Comparison of ENCODE assay signal across 8 cellular contexts in genomic region chr2:169109502-169110409, GRCh38. TPM values are rescaled to one million over a fixed set of nuclear protein-coding genes. Genes with fewer than 3 reads are reported as not detected.
DNase-seq lines count a peak whose midpoint lies in the region; ATAC-seq and TF ChIP-seq lines count a peak whose summit lies in the region.

No MANE protein-coding gene starts in this region.

- peak; percentile 67 for TF ChIP-seq CTCF in 22Rv1 (IDR thresholded peaks at IDR 0.05)
- TF ChIP-seq CTCF in GM12875 (IDR thresholded peaks at IDR 0.05; ENCODE audit: borderline replicate concordance, insufficient read depth, low read depth, low read length): peak; percentile 86
- peak; percentile 73 for TF ChIP-seq CTCF in mucosa of descending colon (IDR thresholded peaks at IDR 0.05)

- DNase-seq in NCI-H82 treated with DMSO at 0.1 percent for 48 hours (lab: John Stamatoyannopoulos, UW; ENCODE audit: unreplicated experiment) (peak; percentile 27), epithelial cell of prostate (ENCODE audit: low read depth, low spot score) (peak; percentile 27), mucosa of descending colon (peak; percentile 63 to 86 (median 76))
- peak; percentile 53 for DNase-seq in activated CD8-positive, alpha-beta memory T cell treated with anti-CD3 and anti-CD28 coated beads, Interleukin-2, amount 50 U/mL, for 1 hour (ENCODE audit: extremely low read depth)
- peak; percentile 52 for DNase-seq in stimulated activated CD8-positive, alpha-beta memory T cell treated with anti-CD3 and anti-CD28 coated beads, Interleukin-4, amount 100 ng/mL, for 24 hours (ENCODE audit: low read depth)

- H3K27ac ChIP-seq in 22Rv1: no peak overlapping the region
- no peak overlapping the region for H3K27ac ChIP-seq in epithelial cell of prostate

- H3K4me3 ChIP-seq in GM12875 (ENCODE audit: low read depth, low read length) (no peak overlapping the region), mucosa of descending colon (no peak overlapping the region)

- no peaks in the 10 kb centered on the region for H3K36me3 ChIP-seq in mucosa of descending colon (ENCODE audit: low read depth)

- H3K9me3 ChIP-seq in mucosa of descending colon: no peaks in the 10 kb centered on the region

- intact Hi-C loops in mucosa of descending colon (cut with DNase I, micrococcal nuclease): loop anchor here in 1 of 2 donors (10.0 kb wide), 1 partner anchor 145 kb away; no protein-coding TSS in a partner anchor

- peaks cover 5% of the 10 kb centered on the region for H3K4me1 ChIP-seq in mucosa of descending colon (ENCODE audit: low read depth)

- ATAC-seq in HG03432 (IDR thresholded peaks at IDR 0.05; ENCODE audit: unreplicated experiment): peak; percentile 62
- peak; percentile 85 for ATAC-seq in mucosa of descending colon

RNA-seq across cellular contexts. Expression of gene DHRS9, which starts 40.4 kb away (rescaled TPM):
- 100 to 1,000 TPM in 2 of 3 donors, 10 to 100 TPM in 1; 92.0 to 219 (median 160) TPM for total RNA-seq in mucosa of descending colon
